Comparison of ENCODE assay signal across 13 cellular contexts in the genomic region with DNA sequence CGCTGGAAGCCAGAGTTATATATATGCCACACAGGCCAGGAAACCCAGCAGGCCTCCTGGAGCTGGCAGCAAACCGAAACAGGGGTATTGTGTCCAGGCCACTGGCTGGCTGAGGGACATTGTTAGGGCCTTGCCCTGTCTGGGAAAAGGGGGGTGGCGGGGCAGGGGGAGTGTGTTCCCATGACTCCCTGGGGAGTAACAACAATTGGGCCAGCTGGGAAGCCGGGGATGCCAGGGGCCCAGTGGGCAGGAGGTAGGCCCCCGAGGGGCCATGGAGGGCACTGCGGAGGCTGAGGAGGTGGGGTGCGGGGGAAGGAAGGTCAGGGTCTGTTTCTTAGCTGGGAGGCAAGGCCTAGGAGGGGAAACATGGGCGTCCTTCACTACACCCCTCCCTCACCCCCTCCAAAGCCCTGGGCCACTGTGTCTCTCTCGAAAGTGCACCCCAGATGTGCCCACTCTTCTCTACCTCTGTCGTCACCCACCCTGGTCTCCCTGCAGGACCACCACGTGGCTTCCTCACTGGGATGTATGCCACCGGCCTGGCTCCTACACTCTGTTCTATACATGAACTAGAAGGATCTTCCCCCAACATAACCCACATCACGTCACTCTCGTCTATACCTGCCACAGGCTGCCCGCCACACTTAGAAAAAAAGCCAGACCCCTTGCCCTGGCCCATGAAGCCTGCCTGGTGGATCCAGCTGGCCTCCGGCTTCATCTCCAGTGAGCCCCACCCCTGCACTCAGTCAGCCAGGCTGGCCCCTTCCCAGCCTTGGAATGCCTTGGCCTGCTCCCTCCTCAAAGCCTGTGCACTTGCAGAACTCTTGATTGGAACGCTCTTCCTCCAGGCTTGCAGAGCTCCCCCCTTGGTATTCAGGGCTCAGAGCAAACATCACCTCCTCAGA. TPM values are rescaled to one million over a fixed set of nuclear protein-coding genes. Genes with fewer than 3 reads are reported as not detected.
DNase-seq lines count a peak whose midpoint lies in the region; ATAC-seq and TF ChIP-seq lines count a peak whose summit lies in the region.
"Had no signal": no experiment of that assay in that cellular context is flagged by ENCODE, and none has a peak within 500 bp of the region (broad histone marks: within the 10 kb centered on the region; RNA-seq: fewer than 3 reads in every experiment).

No MANE protein-coding gene starts in this region.

- 72 to 81% (median 74%) methylated on average over 15 to 17 of the region's 17 CpGs for WGBS in stomach, 5 donors

- H3K27me3 ChIP-seq in Loucy (ENCODE audit: insufficient read depth, low read length, poor library complexity, severe bottlenecking): no peaks in the 10 kb centered on the region
- H3K27me3 ChIP-seq in left lung: no peaks in the 10 kb centered on the region
- H3K27me3 ChIP-seq in stomach: no peaks in the 10 kb centered on the region

- peaks cover 12% of the 10 kb centered on the region for H3K4me1 ChIP-seq in Loucy (ENCODE audit: insufficient read depth, low read length, poor library complexity, severe bottlenecking)
- peaks cover 0 to 2% of the 10 kb centered on the region in 2 donors for H3K4me1 ChIP-seq in left lung
- peaks cover 0 to 34% (median 17%) of the 10 kb centered on the region in 4 donors for H3K4me1 ChIP-seq in stomach

- H3K36me3 ChIP-seq in Loucy (ENCODE audit: insufficient read depth, low read length) (no peaks in the 10 kb centered on the region), left lung (no peaks in the 10 kb centered on the region), stomach (no peaks in the 10 kb centered on the region)

- H3F3A ChIP-seq in Loucy (ENCODE audit: low read depth): peaks cover 8% of the 10 kb centered on the region; the same call in 1 of the 2 replicates

- no peaks in the 10 kb centered on the region for H4K20me1 ChIP-seq in Loucy (ENCODE audit: insufficient read depth, low read length, poor library complexity, severe bottlenecking)

- H3K9ac ChIP-seq in Loucy (ENCODE audit: low read depth, low read length, poor library complexity, severe bottlenecking): no peak overlapping the region
- H3K9ac ChIP-seq: GM23248 had no signal

- TF ChIP-seq CTCF in Loucy (conservative IDR thresholded peaks at IDR 0.05; ENCODE audit: low read length): 0 out of 2 replicates have a peak, but pooled peaks have one; percentile 13
- no peak for TF ChIP-seq CTCF in left lung (IDR thresholded peaks at IDR 0.05)
- TF ChIP-seq CTCF in stomach (IDR thresholded peaks at IDR 0.05): no peak

- H3K9me3 ChIP-seq in Loucy (ENCODE audit: insufficient read depth, low read depth, low read length): no peaks in the 10 kb centered on the region
- H3K9me3 ChIP-seq in left lung: no peaks in the 10 kb centered on the region
- H3K9me3 ChIP-seq in stomach: no peaks in the 10 kb centered on the region

- H3K79me2 ChIP-seq in Loucy (ENCODE audit: insufficient read depth, low read length): no peaks in the 10 kb centered on the region

- no peak for TF ChIP-seq EP300 in stomach (IDR thresholded peaks at IDR 0.05)

- ATAC-seq in left lung: peak; percentile 85
- ATAC-seq in HG03097 (IDR thresholded peaks at IDR 0.05; ENCODE audit: low FRiP score, unreplicated experiment): no peak
- no peak for ATAC-seq in GM18907 (IDR thresholded peaks at IDR 0.05; ENCODE audit: unreplicated experiment)

- no peak overlapping the region for H2AFZ ChIP-seq in Loucy (ENCODE audit: low read length)
- H2AFZ ChIP-seq: GM23248 had no signal

- no peak overlapping the region for H3K4me2 ChIP-seq in Loucy (ENCODE audit: low read depth, low read length, poor library complexity, severe bottlenecking)

- H3K27ac ChIP-seq in caudate nucleus (ENCODE audit: low read depth, low read length) (peak overlapping the region; percentile 94), left lung (peak overlapping the region in 1 of 2 donors; percentile 13), stomach (peak overlapping the region in 4 of 5 donors; percentile 3 to 70 (median 40))
- H3K27ac ChIP-seq: GM23248 had no signal

- TF ChIP-seq POLR2A in stomach (IDR thresholded peaks at IDR 0.05): no peak

- peak in 58 of 61 donors; percentile 26 to 90 (median 71) for DNase-seq in caudate nucleus (lab: John Stamatoyannopoulos, UW)
- DNase-seq in left lung: peak in 1 of 2 donors; percentile 65
- no peak for DNase-seq in stomach
- no peak for DNase-seq in AG20443 (ENCODE audit: low spot score)
- DNase-seq in NCI-H524 (lab: John Stamatoyannopoulos, UW): no peak
- DNase-seq: activated CD4-positive, alpha-beta T cell treated with anti-CD3 and anti-CD28 coated beads for 1 hour; activated naive CD4-positive, alpha-beta T cell treated with anti-CD3 and anti-CD28 coated beads, Interleukin-2, amount 50 U/mL, for 16 hours; GM23248; NCI-H1105 had no signal

- intact Hi-C loops in left lung (cut with DNase I): no loop called here
- intact Hi-C loops in stomach (cut with DNase I; ENCODE audit: low total_unique reads): no loop called here

- no peak overlapping the region for H3K4me3 ChIP-seq in Loucy (ENCODE audit: low read length, poor library complexity, severe bottlenecking)
- no peak overlapping the region for H3K4me3 ChIP-seq in left lung
- no peak overlapping the region for H3K4me3 ChIP-seq in stomach
- H3K4me3 ChIP-seq: GM23248 had no signal

- no peaks in the 10 kb centered on the region for H3K9me2 ChIP-seq in Loucy (replicated peaks; ENCODE audit: low read depth, low read length)

RNA-seq across cellular contexts. Expression of gene E2F1, which starts 7.8 kb away (rescaled TPM):
- 10 to 100 TPM; 14.2 to 23.6 TPM for total RNA-seq in left lung
- total RNA-seq in stomach: 10 to 100 TPM in 2 of 5 donors, 1 to 10 TPM in 3; 2.3 to 24.9 (median 4.2) TPM
- polyA plus RNA-seq in stomach: 1 to 10 TPM; 2.3 to 8.1 (median 4.9) TPM

RNA-seq across cellular contexts. Expression of gene NECAB3, which starts 19.8 kb away (rescaled TPM):
- total RNA-seq in left lung (10 to 100 TPM; 53.7 to 72.9 TPM), stomach (100 to 1,000 TPM in 3 of 5 donors, 10 to 100 TPM in 2; 28.1 to 335 (median 113) TPM)
- 10 to 100 TPM; 31.4 to 60.0 (median 51.3) TPM for polyA plus RNA-seq in stomach

RNA-seq across cellular contexts. Expression of gene PXMP4, which starts 26.1 kb away (rescaled TPM):
- total RNA-seq in left lung (10 to 100 TPM; 25.4 to 47.5 TPM), stomach (10 to 100 TPM in 2 of 5 donors, 1 to 10 TPM in 2, under 1 TPM in 1; 0.72 to 36.8 (median 6.1) TPM)
- polyA plus RNA-seq in stomach: 1 to 10 TPM; 4.0 to 5.9 (median 5.4) TPM

RNA-seq across cellular contexts. Expression of gene ACTL10, which starts 27.2 kb away (rescaled TPM):
- 1 to 10 TPM; 1.2 to 2.3 TPM for total RNA-seq in left lung
- total RNA-seq in stomach: 10 to 100 TPM in 1 of 5 donors, 1 to 10 TPM in 3, not detected in 1; 1.1 to 12.3 (median 1.3) TPM
- 1 to 10 TPM; 1.4 to 2.9 (median 2.4) TPM for polyA plus RNA-seq in stomach

RNA-seq across cellular contexts. Expression of gene C20orf144, which starts 31.9 kb away (rescaled TPM):
- total RNA-seq in left lung (under 1 TPM in 1 of 2 donors, not detected in 1; 0.24 TPM), stomach (not detected)
- polyA plus RNA-seq in stomach: under 1 TPM in 2 of 3 donors, not detected in 1; 0.19 to 0.31 TPM
- total RNA-seq: GM23248, skeletal muscle tissue had no signal

Comparison
In these comparisons a context has a peak if more than half of its experiments do, and no peak if none do; other contexts are left out.
1. DNase-seq: peak in caudate nucleus (58 of 61); none in stomach (single experiment), AG20443 (single experiment) and NCI-H524 (0 of 2).